ENCODE assay signal across 23 cellular contexts in genomic region chr3:129357616-129358015, GRCh38.
"Had no signal": no experiment of that assay in that cellular context is flagged by ENCODE, and none has a peak within 500 bp of the region (broad histone marks: within the 10 kb centered on the region; RNA-seq: fewer than 3 reads in every experiment).

No MANE protein-coding gene starts in this region.

- H3K4me3 ChIP-seq: hepatocyte, left ventricle myocardium inferior, lung, right atrium auricular region, vagina had no signal

- H3K4me1 Mint-ChIP-seq: activated CD4-positive, alpha-beta memory T cell treated with anti-CD3 and anti-CD28 coated beads, Interleukin-2, amount 10 ng/mL, durations not matched to agents 7 days and 5 days; activated CD4-positive, alpha-beta T cell treated with anti-CD3 and anti-CD28 coated beads, Interleukin-2, amount 10 ng/mL, durations not matched to agents 7 days and 5 days; activated naive CD4-positive, alpha-beta T cell treated with anti-CD3 and anti-CD28 coated beads, Interleukin-2, amount 10 ng/mL, durations not matched to agents 7 days and 5 days; activated naive CD8-positive, alpha-beta T cell treated with anti-CD3 and anti-CD28 coated beads, Interleukin-2, amount 50 U/mL, for 24 hours; T-helper 17 cell had no signal

- H3K4me1 ChIP-seq: right atrium auricular region, vagina had no signal

- H2AFZ ChIP-seq: hepatocyte had no signal

- H3K27ac ChIP-seq: epithelial cell of prostate, hepatocyte, left ventricle myocardium inferior, right atrium auricular region, vagina had no signal

- H3K4me3 Mint-ChIP-seq: activated CD4-positive, alpha-beta memory T cell treated with anti-CD3 and anti-CD28 coated beads, Interleukin-2, amount 10 ng/mL, durations not matched to agents 7 days and 5 days; activated CD4-positive, alpha-beta T cell treated with anti-CD3 and anti-CD28 coated beads, Interleukin-2, amount 10 ng/mL, durations not matched to agents 7 days and 5 days; activated naive CD4-positive, alpha-beta T cell treated with anti-CD3 and anti-CD28 coated beads, Interleukin-2, amount 10 ng/mL, durations not matched to agents 7 days and 5 days; activated naive CD8-positive, alpha-beta T cell treated with anti-CD3 and anti-CD28 coated beads, Interleukin-2, amount 50 U/mL, for 24 hours; activated T-cell treated with anti-CD3 and anti-CD28 coated beads, Interleukin-2, amount 50 U/mL, for 24 hours; stimulated activated naive CD8-positive, alpha-beta T cell treated with anti-CD3 and anti-CD28 coated beads, Interleukin-15, Interleukin-2, amounts not matched to agents 100 ng/mL and 50 ng/mL, for 24 hours; T-helper 17 cell; type B pancreatic cell; WTC11 had no signal

- H3K79me2 ChIP-seq: hepatocyte had no signal

- H3K9me3 Mint-ChIP-seq: activated CD4-positive, alpha-beta memory T cell treated with anti-CD3 and anti-CD28 coated beads, Interleukin-2, amount 10 ng/mL, durations not matched to agents 7 days and 5 days; activated CD4-positive, alpha-beta T cell treated with anti-CD3 and anti-CD28 coated beads, Interleukin-2, amount 10 ng/mL, durations not matched to agents 7 days and 5 days; activated naive CD4-positive, alpha-beta T cell treated with anti-CD3 and anti-CD28 coated beads, Interleukin-2, amount 10 ng/mL, durations not matched to agents 7 days and 5 days; activated naive CD8-positive, alpha-beta T cell treated with anti-CD3 and anti-CD28 coated beads, Interleukin-2, amount 50 U/mL, for 24 hours; activated T-cell treated with anti-CD3 and anti-CD28 coated beads, Interleukin-2, amount 50 U/mL, for 24 hours; stimulated activated naive CD8-positive, alpha-beta T cell treated with anti-CD3 and anti-CD28 coated beads, Interleukin-15, Interleukin-2, amounts not matched to agents 100 ng/mL and 50 ng/mL, for 24 hours; type B pancreatic cell had no signal

- H3K27ac Mint-ChIP-seq: activated CD4-positive, alpha-beta memory T cell treated with anti-CD3 and anti-CD28 coated beads, Interleukin-2, amount 10 ng/mL, durations not matched to agents 7 days and 5 days; activated CD4-positive, alpha-beta T cell treated with anti-CD3 and anti-CD28 coated beads, Interleukin-2, amount 10 ng/mL, durations not matched to agents 7 days and 5 days; activated naive CD4-positive, alpha-beta T cell treated with anti-CD3 and anti-CD28 coated beads, Interleukin-2, amount 10 ng/mL, durations not matched to agents 7 days and 5 days; activated naive CD8-positive, alpha-beta T cell treated with anti-CD3 and anti-CD28 coated beads, Interleukin-2, amount 50 U/mL, for 24 hours; activated T-cell treated with anti-CD3 and anti-CD28 coated beads, Interleukin-2, amount 50 U/mL, for 24 hours; stimulated activated naive CD8-positive, alpha-beta T cell treated with anti-CD3 and anti-CD28 coated beads, Interleukin-15, Interleukin-2, amounts not matched to agents 100 ng/mL and 50 ng/mL, for 24 hours; T-helper 17 cell; type B pancreatic cell; WTC11 had no signal

- H3K36me3 Mint-ChIP-seq: activated naive CD4-positive, alpha-beta T cell treated with anti-CD3 and anti-CD28 coated beads, Interleukin-2, amount 10 ng/mL, durations not matched to agents 7 days and 5 days; type B pancreatic cell; WTC11 had no signal

- ATAC-seq: activated naive CD8-positive, alpha-beta T cell treated with anti-CD3 and anti-CD28 coated beads, Interleukin-2, amount 50 U/mL, for 24 hours; T-helper 17 cell; WTC11 had no signal

- H3K4me2 ChIP-seq: hepatocyte had no signal

- H3K27me3 Mint-ChIP-seq: activated CD4-positive, alpha-beta memory T cell treated with anti-CD3 and anti-CD28 coated beads, Interleukin-2, amount 10 ng/mL, durations not matched to agents 7 days and 5 days; activated CD4-positive, alpha-beta T cell treated with anti-CD3 and anti-CD28 coated beads, Interleukin-2, amount 10 ng/mL, durations not matched to agents 7 days and 5 days; activated naive CD8-positive, alpha-beta T cell treated with anti-CD3 and anti-CD28 coated beads, Interleukin-2, amount 50 U/mL, for 24 hours; activated T-cell treated with anti-CD3 and anti-CD28 coated beads, Interleukin-2, amount 50 U/mL, for 24 hours; stimulated activated naive CD8-positive, alpha-beta T cell treated with anti-CD3 and anti-CD28 coated beads, Interleukin-15, Interleukin-2, amounts not matched to agents 100 ng/mL and 50 ng/mL, for 24 hours; type B pancreatic cell had no signal

- H3K36me3 ChIP-seq: left ventricle myocardium inferior, right atrium auricular region, vagina had no signal

- H3K27me3 ChIP-seq: hepatocyte, right atrium auricular region, vagina had no signal

- H3K9me3 ChIP-seq: left ventricle myocardium inferior, right atrium auricular region, vagina had no signal

- DNase-seq: activated CD4-positive, alpha-beta memory T cell treated with anti-CD3 and anti-CD28 coated beads, Interleukin-2, amount 10 ng/mL, durations not matched to agents 7 days and 5 days; activated CD4-positive, alpha-beta T cell treated with anti-CD3 and anti-CD28 coated beads for 1 hour; activated CD4-positive, alpha-beta T cell treated with anti-CD3 and anti-CD28 coated beads, Interleukin-2, amount 10 ng/mL, durations not matched to agents 7 days and 5 days; activated CD8-positive, alpha-beta memory T cell treated with anti-CD3 and anti-CD28 coated beads, Interleukin-2, amount 50 U/mL, for 48 hours; activated gamma-delta T cell; activated naive CD4-positive, alpha-beta T cell treated with anti-CD3 and anti-CD28 coated beads, Interleukin-2, amount 10 ng/mL, durations not matched to agents 7 days and 5 days; activated naive CD8-positive, alpha-beta T cell treated with anti-CD3 and anti-CD28 coated beads, Interleukin-2, amount 50 U/mL, for 24 hours; activated T-cell treated with anti-CD3 and anti-CD28 coated beads, Interleukin-2, amount 50 U/mL, for 24 hours; amygdala; central memory CD4-positive, alpha-beta T cell; islet precursor cell; left ventricle myocardium inferior; occipital lobe; substantia nigra; T-helper 17 cell had no signal
